Comparison of ENCODE assay signal across 15 cellular contexts in the genomic region with DNA sequence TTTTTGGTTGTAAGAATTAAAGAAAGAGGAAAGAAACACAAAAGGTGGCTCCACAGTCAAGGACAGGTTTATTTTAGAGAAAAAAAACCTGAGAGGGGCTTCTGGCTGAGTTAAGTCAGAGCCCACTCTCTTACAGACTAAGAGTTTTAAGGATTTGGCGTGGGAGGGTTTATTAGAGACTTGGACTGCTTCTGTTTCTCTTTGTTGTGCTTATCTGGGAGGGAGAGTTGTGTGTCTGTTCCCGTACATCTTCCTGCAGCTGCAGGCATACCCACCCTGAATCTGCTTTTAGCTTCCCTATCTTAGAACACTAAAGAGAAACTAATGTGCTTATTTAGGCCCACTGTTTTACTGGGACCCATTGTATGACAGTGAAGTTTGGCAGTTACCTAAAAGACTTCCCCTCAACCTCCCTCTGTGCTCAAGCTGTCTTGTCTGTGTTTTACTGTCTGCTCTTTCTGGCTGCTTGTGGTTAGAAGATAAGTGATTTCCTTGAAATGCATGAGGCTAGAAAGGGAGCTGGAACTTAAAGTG. TPM values are rescaled to one million over a fixed set of nuclear protein-coding genes. Genes with fewer than 3 reads are reported as not detected.
DNase-seq lines count a peak whose midpoint lies in the region; ATAC-seq and TF ChIP-seq lines count a peak whose summit lies in the region.
"Had no signal": no experiment of that assay in that cellular context is flagged by ENCODE, and none has a peak within 500 bp of the region (broad histone marks: within the 10 kb centered on the region; RNA-seq: fewer than 3 reads in every experiment).

No MANE protein-coding gene starts in this region.

- no peaks in the 10 kb centered on the region for H3K9me3 ChIP-seq in A673 (ENCODE audit: low read depth, low read length, poor library complexity, severe bottlenecking)
- no peaks in the 10 kb centered on the region for H3K9me3 ChIP-seq in CD8-positive, alpha-beta memory T cell (ENCODE audit: low read length)
- H3K9me3 ChIP-seq: mucosa of descending colon, prostate gland, stomach had no signal

- TF ChIP-seq CTCF in A673 (conservative IDR thresholded peaks at IDR 0.05; ENCODE audit: low read depth, low read length) = no peak

- H3K27me3 Mint-ChIP-seq in CD8-positive, alpha-beta memory T cell = no peaks in the 10 kb centered on the region
- no peaks in the 10 kb centered on the region for H3K27me3 Mint-ChIP-seq in central memory CD8-positive, alpha-beta T cell

- H3K27ac ChIP-seq in A673 (ENCODE audit: low read depth, low read length, poor library complexity, severe bottlenecking) = no peak overlapping the region
- H3K27ac ChIP-seq in CD8-positive, alpha-beta memory T cell (ENCODE audit: low read depth, low read length) = no peak overlapping the region
- H3K27ac ChIP-seq: prostate gland, stomach had no signal

- POLR2A ChIA-PET in A673 (lab: Charles Lee; ENCODE audit: low non-redundant PET) = no interaction called here
- POLR2A ChIA-PET in CD8-positive, alpha-beta memory T cell (lab: Charles Lee) = interaction anchor here (1.0 kb wide), 1 partner anchor 24 kb away, joined by 6 read pairs; no protein-coding TSS in a partner anchor

- no peaks in the 10 kb centered on the region for H3K36me3 ChIP-seq in A673 (ENCODE audit: insufficient read depth, low read length, poor library complexity, severe bottlenecking)
- no peaks in the 10 kb centered on the region for H3K36me3 ChIP-seq in CD8-positive, alpha-beta memory T cell (ENCODE audit: insufficient read depth, low read length)
- H3K36me3 ChIP-seq: prostate gland, stomach had no signal

- CTCF ChIA-PET in A673 (lab: Charles Lee) = no interaction called here
- CTCF ChIA-PET in CD8-positive, alpha-beta memory T cell (lab: Charles Lee) = interaction anchor here (0.8 to 1.9 kb wide), 2 partner anchors 29 to 178 kb away, joined by 3 to 4 read pairs; no protein-coding TSS in a partner anchor

- H3K9me3 Mint-ChIP-seq in CD8-positive, alpha-beta memory T cell = no peaks in the 10 kb centered on the region
- no peaks in the 10 kb centered on the region for H3K9me3 Mint-ChIP-seq in central memory CD8-positive, alpha-beta T cell

- H3K36me3 Mint-ChIP-seq in CD8-positive, alpha-beta memory T cell = peaks cover 2 to 12% (median 7%) of the 10 kb centered on the region in 3 donors
- no peaks in the 10 kb centered on the region for H3K36me3 Mint-ChIP-seq in central memory CD8-positive, alpha-beta T cell (ENCODE audit: insufficient read depth)

- H3K4me1 Mint-ChIP-seq in CD8-positive, alpha-beta memory T cell = peaks cover 44 to 53% (median 49%) of the 10 kb centered on the region in 3 donors
- H3K4me1 Mint-ChIP-seq in central memory CD8-positive, alpha-beta T cell = peaks cover 36% of the 10 kb centered on the region

- H3K4me3 Mint-ChIP-seq in CD8-positive, alpha-beta memory T cell = peak overlapping the region; percentile 39 to 84 (median 74)
- H3K4me3 Mint-ChIP-seq in central memory CD8-positive, alpha-beta T cell = peak overlapping the region; percentile 47

- DNase-seq in A673 (ENCODE audit: low spot score) (peak; percentile 42), OCI-M2 (lab: John Stamatoyannopoulos, UW; ENCODE audit: unreplicated experiment) (peak; percentile 82), DMS53 (lab: John Stamatoyannopoulos, UW) (no peak), activated gamma-delta T cell (lab: John Stamatoyannopoulos, UW) (no peak)
- peak in 2 of 5 donors; percentile 14 to 46 for DNase-seq in CD8-positive, alpha-beta memory T cell
- no peak for DNase-seq in central memory CD8-positive, alpha-beta T cell (ENCODE audit: low spot score in 2 of 2)
- DNase-seq: C1 segment of cervical spinal cord, Karpas-422, mucosa of descending colon, stomach, T-helper 9 cell had no signal

- BruUV-seq in A673 (replicated peaks; lab: Mats Ljungman, UMichigan) = no TSS peak

- H3K4me3 ChIP-seq in A673 (ENCODE audit: low read depth, low read length, poor library complexity, severe bottlenecking) = no peak overlapping the region
- peak overlapping the region; percentile 1 for H3K4me3 ChIP-seq in CD8-positive, alpha-beta memory T cell (ENCODE audit: low read length)
- H3K4me3 ChIP-seq: mucosa of descending colon, prostate gland had no signal

- ATAC-seq in central memory CD8-positive, alpha-beta T cell (replicated peaks; ENCODE audit: extremely low read depth, poor library complexity, severe bottlenecking) = peak; percentile 31
- ATAC-seq in GM21619 (IDR thresholded peaks at IDR 0.05; ENCODE audit: unreplicated experiment) = no peak
- no peak for ATAC-seq in HG02885 (IDR thresholded peaks at IDR 0.05; ENCODE audit: poor library complexity, unreplicated experiment)
- ATAC-seq: mucosa of descending colon, Panc1 had no signal

- peaks cover 4% of the 10 kb centered on the region for H3K4me1 ChIP-seq in A673 (ENCODE audit: insufficient read depth, low read length, poor library complexity, severe bottlenecking)
- H3K4me1 ChIP-seq in CD8-positive, alpha-beta memory T cell (ENCODE audit: insufficient read depth, low read length) = peaks cover 39% of the 10 kb centered on the region
- H3K4me1 ChIP-seq: prostate gland had no signal

- intact Hi-C loops in A673 (cut with micrococcal nuclease; ENCODE audit: unreplicated experiment) = no loop called here

- H3K27me3 ChIP-seq in A673 (replicated peaks; ENCODE audit: insufficient read depth, low read depth, low read length, poor library complexity) = no peaks in the 10 kb centered on the region
- H3K27me3 ChIP-seq in CD8-positive, alpha-beta memory T cell (ENCODE audit: insufficient read depth, low read length, poor library complexity, severe bottlenecking) = no peaks in the 10 kb centered on the region
- H3K27me3 ChIP-seq: stomach had no signal

- H3K27ac Mint-ChIP-seq in CD8-positive, alpha-beta memory T cell = peak overlapping the region in 7 of 8 donors; percentile 31 to 92 (median 86)
- peak overlapping the region; percentile 59 for H3K27ac Mint-ChIP-seq in central memory CD8-positive, alpha-beta T cell (ENCODE audit: low read depth)

RNA-seq across cellular contexts. Expression of a gene that starts 2.7 kb away (rescaled TPM):
- 2.1 and 2.2 TPM in 2 replicates for total RNA-seq in A673 (2021)
- under 1 TPM; 0.85 to 1.00 TPM for total RNA-seq in CD8-positive, alpha-beta memory T cell
- polyA plus RNA-seq in CD8-positive, alpha-beta memory T cell = 7.6 TPM

RNA-seq across cellular contexts. Expression of a gene that starts 14.6 kb away (rescaled TPM):
- total RNA-seq in A673 (2021) = 3.3 and 4.6 TPM in 2 replicates
- 1 to 10 TPM in 1 of 2 experiments, under 1 TPM in 1; 0.62 to 1.1 TPM for total RNA-seq in CD8-positive, alpha-beta memory T cell
- polyA plus RNA-seq in CD8-positive, alpha-beta memory T cell = 10.9 TPM

RNA-seq across cellular contexts. Expression of a gene that starts 36.9 kb away (rescaled TPM):
- total RNA-seq in A673 (2021) = 13.6 and 19.6 TPM in 2 replicates
- 10 to 100 TPM; 13.5 to 14.9 TPM for total RNA-seq in CD8-positive, alpha-beta memory T cell
- polyA plus RNA-seq in CD8-positive, alpha-beta memory T cell = 8.3 TPM

Comparison
In these comparisons a context has a peak if more than half of its experiments do, and no peak if none do; other contexts are left out.
1. DNase-seq: peak in A673 (single experiment) and OCI-M2 (single experiment); none in central memory CD8-positive, alpha-beta T cell (0 of 2), DMS53 (single experiment) and activated gamma-delta T cell (single experiment).